7 cellular contexts compared by ENCODE assay signal in the genomic region with DNA sequence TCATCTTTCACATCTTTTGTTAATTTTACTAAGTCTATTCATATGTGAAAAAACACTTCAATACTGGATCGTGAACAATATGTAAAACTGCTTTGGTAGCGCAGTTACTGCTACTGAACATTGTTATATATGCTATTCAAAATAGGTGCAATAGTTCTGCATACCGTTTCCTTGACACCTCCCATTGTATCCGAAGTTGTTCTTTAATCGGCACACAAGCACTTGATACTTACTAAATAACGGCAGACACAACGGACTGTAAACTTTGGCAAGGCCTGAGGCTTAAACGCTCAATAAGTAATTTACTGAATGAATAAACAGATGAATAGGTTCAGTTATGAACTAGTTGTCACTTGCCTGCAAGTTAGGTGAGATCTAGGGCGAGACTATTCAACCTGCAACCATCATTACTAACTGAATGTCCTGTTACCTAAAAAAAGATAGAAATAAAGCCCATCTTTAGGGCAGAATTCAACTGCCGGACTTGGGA. TPM values are rescaled to one million over a fixed set of nuclear protein-coding genes. Genes with fewer than 3 reads are reported as not detected.
DNase-seq lines count a peak whose midpoint lies in the region; ATAC-seq, FAIRE-seq and TF ChIP-seq lines count a peak whose summit lies in the region.

No MANE protein-coding gene starts in this region.

- peak; percentile 57 for FAIRE-seq in GM19239 (lab: Jason Lieb, UNC)

- peak overlapping the region; percentile 90 for H3K27ac ChIP-seq in vagina

- peak; percentile 4 for ATAC-seq in HG03139 (IDR thresholded peaks at IDR 0.05; ENCODE audit: unreplicated experiment)

- H3K36me3 ChIP-seq in vagina, result peaks cover 0 to 34% of the 10 kb centered on the region in 2 donors

- H3K4me3 ChIP-seq in astrocyte of the cerebellum (ENCODE audit: low read depth, low read length) (peak overlapping the region; percentile 83), lower leg skin (ENCODE audit: low read depth, poor library complexity, severe bottlenecking) (peak overlapping the region; percentile 76), vagina (peak overlapping the region; percentile 77 to 91)

- peaks cover 51% of the 10 kb centered on the region for H3K4me1 ChIP-seq in vagina

- H3K27me3 ChIP-seq in vagina, result no peaks in the 10 kb centered on the region

- WGBS in lower leg skin, 2 donors, result 6 to 8% methylated on average over 10 of the region's 10 CpGs

- TF ChIP-seq CTCF in astrocyte of the cerebellum (IDR thresholded peaks at IDR 0.05; ENCODE audit: low read depth, low read length, missing control alignments), result no peak
- no peak for TF ChIP-seq CTCF in lower leg skin (IDR thresholded peaks at IDR 0.05)
- TF ChIP-seq CTCF in vagina (IDR thresholded peaks at IDR 0.05), result no peak

- DNase-seq in GM19239 (ENCODE audit: insufficient read length, low spot score) (no peak), astrocyte of the cerebellum (ENCODE audit: low read depth) (no peak), lower leg skin (ENCODE audit: low spot score in 2 of 2) (no peak), vagina (ENCODE audit: extremely low spot score in 2 of 2) (no peak), CD1c-positive myeloid dendritic cell (ENCODE audit: extremely low spot score) (no peak)
- DNase-seq in activated CD4-positive, alpha-beta T cell treated with anti-CD3 and anti-CD28 coated beads for 1 hour, result no peak

- no peaks in the 10 kb centered on the region for H3K9me3 ChIP-seq in vagina

- intact Hi-C loops in lower leg skin (cut with DNase I; ENCODE audit: low total_unique reads), result no loop called here
- intact Hi-C loops in vagina (cut with DNase I), result no loop called here

- in situ Hi-C loops in astrocyte of the cerebellum (cut with HindIII; ENCODE audit: low sequenced_read_pairs), result loop anchor here (25.0 kb wide), 1 partner anchor 910 kb away; no protein-coding TSS in a partner anchor

- TF ChIP-seq POLR2A in lower leg skin (IDR thresholded peaks at IDR 0.05), result no peak
- no peak for TF ChIP-seq POLR2A in vagina (IDR thresholded peaks at IDR 0.05)

RNA-seq across cellular contexts. Expression of a gene that starts 0.6 kb away (rescaled TPM):
- total RNA-seq in lower leg skin, result 10 to 100 TPM; 18.4 to 26.4 (median 20.2) TPM
- 17.4 TPM for total RNA-seq in vagina

RNA-seq across cellular contexts. Expression of a gene that starts 0.7 kb away (rescaled TPM):
- total RNA-seq in lower leg skin, result 10 to 100 TPM; 55.7 to 71.1 (median 57.8) TPM
- 47.1 TPM for total RNA-seq in vagina
